ENCODE assay signal across 17 cellular contexts in the genomic region with DNA sequence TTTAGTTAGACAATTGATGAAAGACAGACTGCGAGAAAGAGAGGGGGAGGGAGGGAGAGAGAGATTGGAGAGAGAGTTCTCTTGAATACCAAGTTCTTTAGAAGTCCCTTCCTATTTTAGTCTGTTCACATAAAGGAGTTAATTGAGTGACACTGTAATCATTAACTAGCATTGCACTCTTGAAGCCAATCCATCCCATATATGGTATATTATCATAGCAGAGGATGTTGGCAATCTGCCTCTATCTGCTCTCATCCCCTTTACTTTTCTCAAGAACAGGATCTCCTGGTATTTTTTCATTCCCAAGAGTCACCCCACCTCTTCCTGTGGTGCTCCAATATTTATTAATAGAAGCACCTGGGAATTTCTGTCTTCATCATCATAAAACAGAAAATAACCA.
"Had no signal": no experiment of that assay in that cellular context is flagged by ENCODE, and none has a peak within 500 bp of the region (broad histone marks: within the 10 kb centered on the region; RNA-seq: fewer than 3 reads in every experiment).

No MANE protein-coding gene starts in this region.

- DNase-seq: effector memory CD4-positive, alpha-beta T cell; erythroblast; foreskin keratinocyte; heart left ventricle; hippocampal formation; mesendoderm; naive thymus-derived CD4-positive, alpha-beta T cell; psoas muscle; spleen; stimulated activated CD4-positive, alpha-beta T cell treated with anti-CD3 and anti-CD28 coated beads, Interleukin-15, amount 100 ng/mL, for 24 hours; stimulated activated CD4-positive, alpha-beta T cell treated with anti-CD3 and anti-CD28 coated beads, Interleukin-1b, Interleukin-23, amount 100 ng/mL, for 48 hours; stimulated activated CD4-positive, alpha-beta T cell treated with anti-CD3 and anti-CD28 coated beads, Interleukin-4, amount 100 ng/mL, for 24 hours; testis; trophoblast cell had no signal

- ATAC-seq: foreskin keratinocyte; heart left ventricle; naive thymus-derived CD4-positive, alpha-beta T cell; psoas muscle; sciatic nerve; stimulated activated memory B cell treated with anti-CD40 and anti-IgM and Interleukin-4, amounts not matched to agents 10 μg/mL and 1 μg/mL and 100 μg/mL, for 72 hours had no signal

- H3K9me3 ChIP-seq: neutrophil, psoas muscle, testis had no signal

- H3K36me3 ChIP-seq: heart left ventricle, neutrophil, spleen had no signal

- H3K27me3 ChIP-seq: foreskin keratinocyte, heart left ventricle, neutrophil, spleen, testis had no signal

- H3K4me3 ChIP-seq: heart left ventricle, psoas muscle, spleen, testis had no signal

- H3K4me1 ChIP-seq: foreskin keratinocyte, heart left ventricle, psoas muscle, spleen, testis had no signal

- H3K27ac ChIP-seq: foreskin keratinocyte, heart left ventricle, neutrophil, psoas muscle, spleen, testis had no signal
